In genomic region chr6:9131201-9131600, GRCh38 we compare ENCODE assay signal across 29 cellular contexts.
"Had no signal": no experiment of that assay in that cellular context is flagged by ENCODE, and none has a peak within 500 bp of the region (broad histone marks: within the 10 kb centered on the region; RNA-seq: fewer than 3 reads in every experiment).

No MANE protein-coding gene starts in this region.

- ATAC-seq: activated CD8-positive, alpha-beta memory T cell treated with anti-CD3 and anti-CD28 coated beads, Interleukin-2, amount 10 ng/mL, durations not matched to agents 7 days and 5 days; activated CD8-positive, alpha-beta T cell treated with anti-CD3 and anti-CD28 coated beads, Interleukin-2, amount 10 ng/mL, durations not matched to agents 7 days and 5 days; activated T-cell treated with anti-CD3 and anti-CD28 coated beads, Interleukin-2, amount 50 U/mL, for 72 hours; effector memory CD8-positive, alpha-beta T cell; gastrocnemius medialis; heart left ventricle; T-helper 17 cell had no signal

- H3K27ac ChIP-seq: brain microvascular endothelial cell, esophagus muscularis mucosa, foreskin keratinocyte, gastrocnemius medialis, heart left ventricle had no signal

- H3K4me1 ChIP-seq: esophagus muscularis mucosa, foreskin keratinocyte, gastrocnemius medialis, heart left ventricle had no signal

- H3K36me3 ChIP-seq: brain microvascular endothelial cell, esophagus muscularis mucosa, gastrocnemius medialis, heart left ventricle had no signal

- H3K4me3 ChIP-seq: esophagus muscularis mucosa, gastrocnemius medialis, heart left ventricle had no signal

- H3K27me3 ChIP-seq: brain microvascular endothelial cell, esophagus muscularis mucosa, foreskin keratinocyte, gastrocnemius medialis, heart left ventricle had no signal

- DNase-seq: activated CD4-positive, alpha-beta memory T cell treated with anti-CD3 and anti-CD28 coated beads for 36 hours; activated CD4-positive, alpha-beta T cell treated with anti-CD3 and anti-CD28 coated beads, Interleukin-2, amount 10 ng/mL, durations not matched to agents 24 days and 14 days; activated CD4-positive, CD25-positive, alpha-beta regulatory T cell; activated CD4-positive, CD25-positive, alpha-beta regulatory T cell treated with anti-CD3 and anti-CD28 coated beads, Interleukin-2, amount 50 U/mL, for 72 hours; activated CD8-positive, alpha-beta memory T cell treated with anti-CD3 and anti-CD28 coated beads, Interleukin-2, amount 10 ng/mL, durations not matched to agents 7 days and 5 days; activated CD8-positive, alpha-beta memory T cell treated with anti-CD3 and anti-CD28 coated beads, Interleukin-2, amount 50 U/mL, for 4 hours; activated CD8-positive, alpha-beta T cell treated with anti-CD3 and anti-CD28 coated beads, Interleukin-2, amount 10 ng/mL, durations not matched to agents 7 days and 5 days; activated gamma-delta T cell; activated naive CD4-positive, alpha-beta T cell; activated naive CD4-positive, alpha-beta T cell treated with anti-CD3 and anti-CD28 coated beads, Interleukin-2, amount 50 U/mL, for 16 hours; activated T-cell treated with anti-CD3 and anti-CD28 coated beads, Interleukin-2, amount 50 U/mL, for 1 hour; activated T-cell treated with anti-CD3 and anti-CD28 coated beads, Interleukin-2, amount 50 U/mL, for 72 hours; amniotic stem cell; anterior cingulate cortex; brain microvascular endothelial cell; caudate nucleus; cortex of kidney; dermis blood vessel endothelial cell; effector CD4-positive, alpha-beta T cell; effector memory CD8-positive, alpha-beta T cell; erythroblast; foreskin keratinocyte; gastrocnemius medialis; glutamatergic neuron; heart left ventricle; T-helper 1 cell; T-helper 17 cell; T1000 had no signal

- H3K9me3 ChIP-seq: esophagus muscularis mucosa, gastrocnemius medialis had no signal
